ENCODE assay signal across 1 cellular context in the genomic region with DNA sequence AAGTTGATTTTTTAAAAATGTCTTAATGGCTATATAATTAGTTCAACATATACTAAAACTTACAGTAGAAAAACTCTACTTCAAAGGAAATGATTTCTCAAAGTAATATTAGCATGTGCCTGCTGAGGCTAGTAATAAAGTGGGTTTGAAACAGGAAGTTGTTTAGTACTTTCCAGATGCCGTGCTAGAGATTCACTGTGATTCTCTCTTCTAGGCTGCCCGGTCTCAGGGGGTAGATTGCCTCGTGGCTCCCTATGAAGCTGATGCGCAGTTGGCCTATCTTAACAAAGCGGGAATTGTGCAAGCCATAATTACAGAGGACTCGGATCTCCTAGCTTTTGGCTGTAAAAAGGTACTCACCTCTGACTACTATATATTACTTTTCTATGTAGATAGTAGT.
TF ChIP-seq lines count a peak whose summit lies in the region.

No MANE protein-coding gene starts in this region.

TF ChIP-seq in GM12878, 131 proteins besides CTCF, POLR2A, EP300 and RAD21 (continued from another document):
- TF ChIP-seq, protein P1, sequence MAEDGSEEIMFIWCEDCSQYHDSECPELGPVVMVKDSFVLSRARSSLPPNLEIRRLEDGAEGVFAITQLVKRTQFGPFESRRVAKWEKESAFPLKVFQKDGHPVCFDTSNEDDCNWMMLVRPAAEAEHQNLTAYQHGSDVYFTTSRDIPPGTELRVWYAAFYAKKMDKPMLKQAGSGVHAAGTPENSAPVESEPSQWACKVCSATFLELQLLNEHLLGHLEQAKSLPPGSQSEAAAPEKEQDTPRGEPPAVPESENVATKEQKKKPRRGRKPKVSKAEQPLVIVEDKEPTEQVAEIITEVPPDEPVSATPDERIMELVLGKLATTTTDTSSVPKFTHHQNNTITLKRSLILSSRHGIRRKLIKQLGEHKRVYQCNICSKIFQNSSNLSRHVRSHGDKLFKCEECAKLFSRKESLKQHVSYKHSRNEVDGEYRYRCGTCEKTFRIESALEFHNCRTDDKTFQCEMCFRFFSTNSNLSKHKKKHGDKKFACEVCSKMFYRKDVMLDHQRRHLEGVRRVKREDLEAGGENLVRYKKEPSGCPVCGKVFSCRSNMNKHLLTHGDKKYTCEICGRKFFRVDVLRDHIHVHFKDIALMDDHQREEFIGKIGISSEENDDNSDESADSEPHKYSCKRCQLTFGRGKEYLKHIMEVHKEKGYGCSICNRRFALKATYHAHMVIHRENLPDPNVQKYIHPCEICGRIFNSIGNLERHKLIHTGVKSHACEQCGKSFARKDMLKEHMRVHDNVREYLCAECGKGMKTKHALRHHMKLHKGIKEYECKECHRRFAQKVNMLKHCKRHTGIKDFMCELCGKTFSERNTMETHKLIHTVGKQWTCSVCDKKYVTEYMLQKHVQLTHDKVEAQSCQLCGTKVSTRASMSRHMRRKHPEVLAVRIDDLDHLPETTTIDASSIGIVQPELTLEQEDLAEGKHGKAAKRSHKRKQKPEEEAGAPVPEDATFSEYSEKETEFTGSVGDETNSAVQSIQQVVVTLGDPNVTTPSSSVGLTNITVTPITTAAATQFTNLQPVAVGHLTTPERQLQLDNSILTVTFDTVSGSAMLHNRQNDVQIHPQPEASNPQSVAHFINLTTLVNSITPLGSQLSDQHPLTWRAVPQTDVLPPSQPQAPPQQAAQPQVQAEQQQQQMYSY (CRISPR knock-in tag; IDR thresholded peaks at IDR 0.05): no peak
- no peak for TF ChIP-seq BMI1 (IDR thresholded peaks at IDR 0.05; ENCODE audit: borderline replicate concordance)
- TF ChIP-seq KDM1A (IDR thresholded peaks at IDR 0.05; ENCODE audit: borderline replicate concordance): no peak
- TF ChIP-seq DPF2 (IDR thresholded peaks at IDR 0.05): no peak
